Comparison of ENCODE assay signal across 9 cellular contexts in the genomic region with DNA sequence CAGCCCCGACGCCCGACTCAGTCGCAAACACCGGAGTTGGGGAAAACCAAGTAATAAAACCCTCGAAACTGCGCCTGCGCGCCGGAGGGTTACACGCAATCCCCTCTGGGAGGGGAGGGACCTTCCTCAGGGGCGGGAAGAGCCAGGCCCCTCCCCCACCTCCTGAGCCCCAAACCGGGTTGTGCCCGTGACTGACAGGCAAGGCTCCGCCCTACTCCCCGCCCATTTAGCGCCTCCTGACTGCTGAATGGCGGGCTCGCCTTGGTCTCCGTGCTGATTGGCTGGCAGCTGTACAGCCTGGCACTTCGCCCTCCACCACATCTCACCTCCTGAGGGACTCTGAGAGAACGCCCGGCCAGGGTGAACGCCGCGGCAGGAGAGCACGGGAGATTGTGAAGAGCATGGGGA. TPM values are rescaled to one million over a fixed set of nuclear protein-coding genes. Genes with fewer than 3 reads are reported as not detected.
DNase-seq lines count a peak whose midpoint lies in the region; ATAC-seq lines count a peak whose summit lies in the region.
"Had no signal": no experiment of that assay in that cellular context is flagged by ENCODE, and none has a peak within 500 bp of the region (broad histone marks: within the 10 kb centered on the region; RNA-seq: fewer than 3 reads in every experiment).

A gene (plus strand): TSS at position 332 of the 408 bp plus-strand sequence. CDS start 1,425 bp downstream, outside the sequence.

- no peak for ATAC-seq in activated CD4-positive, CD25-positive, alpha-beta regulatory T cell treated with anti-CD3 and anti-CD28 coated beads, Interleukin-2, amount 50 U/mL, for 24 hours

- DNase-seq in CD1c-positive myeloid dendritic cell (ENCODE audit: extremely low spot score) (peak; percentile 6), NCI-H128 (lab: John Stamatoyannopoulos, UW; ENCODE audit: unreplicated experiment) (peak; percentile 73), astrocyte of the hippocampus (ENCODE audit: low read depth, low spot score) (peak; percentile 2), medulla oblongata (ENCODE audit: extremely low spot score) (peak; percentile 65), HCEC 1CT (no peak), HT-29 (ENCODE audit: low spot score) (no peak), AML-193 (lab: John Stamatoyannopoulos, UW) (no peak)

RNA-seq across cellular contexts. Expression of the gene that starts here (rescaled TPM):
- not detected in 2 replicates for total RNA-seq in HT-29 (2014; rRNA removed; shearing (Covaris generic))
- total RNA-seq: frontal cortex had no signal

Comparison
In these comparisons a context has a peak if more than half of its experiments do, and no peak if none do; other contexts are left out.
1. DNase-seq: peak in CD1c-positive myeloid dendritic cell (single experiment), NCI-H128 (single experiment), astrocyte of the hippocampus (single experiment) and medulla oblongata (single experiment); none in HCEC 1CT (single experiment), HT-29 (single experiment) and AML-193 (0 of 2).